Comparison of ENCODE assay signal across 8 cellular contexts in genomic region chr19:2476451-2477140, GRCh38. TPM values are rescaled to one million over a fixed set of nuclear protein-coding genes. Genes with fewer than 3 reads are reported as not detected.
DNase-seq lines count a peak whose midpoint lies in the region; ATAC-seq and TF ChIP-seq lines count a peak whose summit lies in the region.

No MANE protein-coding gene starts in this region.

- H3K36me3 ChIP-seq in effector memory CD4-positive, alpha-beta T cell (ENCODE audit: control insufficient read depth, insufficient read depth, low read length), result peaks cover 12% of the 10 kb centered on the region
- no peaks in the 10 kb centered on the region for H3K36me3 ChIP-seq in mucosa of rectum (ENCODE audit: control insufficient read depth in 2 of 2, insufficient read depth in 2 of 2, low read length in 2 of 2)

- TF ChIP-seq CTCF in 22Rv1 (IDR thresholded peaks at IDR 0.05), result no peak

- H3K27me3 Mint-ChIP-seq in activated CD8-positive, alpha-beta T cell treated with anti-CD3 and anti-CD28 coated beads, Interleukin-2, amount 10 ng/mL, durations not matched to agents 7 days and 5 days (ENCODE audit: low read depth), result no peaks in the 10 kb centered on the region

- no peaks in the 10 kb centered on the region for H3K9me3 ChIP-seq in effector memory CD4-positive, alpha-beta T cell (ENCODE audit: control insufficient read depth, low read length)
- no peaks in the 10 kb centered on the region for H3K9me3 ChIP-seq in mucosa of rectum (ENCODE audit: control insufficient read depth in 2 of 2, low read length in 2 of 2)

- H3K36me3 Mint-ChIP-seq in activated CD8-positive, alpha-beta T cell treated with anti-CD3 and anti-CD28 coated beads, Interleukin-2, amount 10 ng/mL, durations not matched to agents 7 days and 5 days (ENCODE audit: low read depth), result peaks cover 27% of the 10 kb centered on the region

- H3K27me3 ChIP-seq in effector memory CD4-positive, alpha-beta T cell (replicated peaks; ENCODE audit: control insufficient read depth, insufficient read depth, low read length, poor library complexity, severe bottlenecking), result no peaks in the 10 kb centered on the region
- no peaks in the 10 kb centered on the region for H3K27me3 ChIP-seq in mucosa of rectum (ENCODE audit: control insufficient read depth in 2 of 2, insufficient read depth in 2 of 2, low read length in 2 of 2)

- DNase-seq in LHCN-M2 (ENCODE audit: low read depth) (peak; percentile 67), midbrain (lab: John Stamatoyannopoulos, UW) (no peak)
- peak; percentile 74 for DNase-seq in activated CD8-positive, alpha-beta T cell treated with anti-CD3 and anti-CD28 coated beads, Interleukin-2, amount 10 ng/mL, durations not matched to agents 7 days and 5 days
- peak; percentile 41 to 51 (median 51) for DNase-seq in effector memory CD4-positive, alpha-beta T cell
- peak; percentile 46 to 68 (median 62) for DNase-seq in stimulated activated naive CD4-positive, alpha-beta T cell (lab: John Stamatoyannopoulos, UW)

- H3K9ac ChIP-seq in mucosa of rectum (ENCODE audit: low read depth in 1 of 2, low read length in 2 of 2), result peak overlapping the region; percentile 80 to 85

- peak overlapping the region; percentile 95 for H3K27ac Mint-ChIP-seq in activated CD8-positive, alpha-beta T cell treated with anti-CD3 and anti-CD28 coated beads, Interleukin-2, amount 10 ng/mL, durations not matched to agents 7 days and 5 days

- peak; percentile 13 for ATAC-seq in GM19035 (IDR thresholded peaks at IDR 0.05; ENCODE audit: unreplicated experiment)
- ATAC-seq in activated CD8-positive, alpha-beta T cell treated with anti-CD3 and anti-CD28 coated beads, Interleukin-2, amount 10 ng/mL, durations not matched to agents 7 days and 5 days, result peak; percentile 13

- peak overlapping the region; percentile 81 for H3K27ac ChIP-seq in 22Rv1
- peak overlapping the region; percentile 89 for H3K27ac ChIP-seq in effector memory CD4-positive, alpha-beta T cell (ENCODE audit: insufficient read depth, low read length, poor library complexity, severe bottlenecking)
- H3K27ac ChIP-seq in mucosa of rectum (ENCODE audit: low read depth in 2 of 2, low read length in 2 of 2), result peak overlapping the region; percentile 79 to 91

- H3K4me3 ChIP-seq in effector memory CD4-positive, alpha-beta T cell (ENCODE audit: insufficient read depth, low read depth, low read length, poor library complexity, severe bottlenecking), result peak overlapping the region; percentile 94
- peak overlapping the region; percentile 96 to 98 for H3K4me3 ChIP-seq in mucosa of rectum (ENCODE audit: low read length in 2 of 2)

- CTCF ChIA-PET in activated CD8-positive, alpha-beta T cell treated with anti-CD3 and anti-CD28 coated beads, Interleukin-2, amount 10 ng/mL, durations not matched to agents 7 days and 5 days (lab: Charles Lee), result interaction anchor here (0.6 to 6.6 kb wide), 24 partner anchors 12 to 241 kb away, joined by 3 to 162 read pairs (median 6); partner anchors contain the start of genes LMNB2 and PLEKHJ1

- peaks cover 23% of the 10 kb centered on the region for H3K4me1 Mint-ChIP-seq in activated CD8-positive, alpha-beta T cell treated with anti-CD3 and anti-CD28 coated beads, Interleukin-2, amount 10 ng/mL, durations not matched to agents 7 days and 5 days (ENCODE audit: low read depth)

- peaks cover 26% of the 10 kb centered on the region for H3K4me1 ChIP-seq in effector memory CD4-positive, alpha-beta T cell (ENCODE audit: control insufficient read depth, insufficient read depth, low read length, poor library complexity, severe bottlenecking)
- H3K4me1 ChIP-seq in mucosa of rectum (ENCODE audit: control insufficient read depth in 2 of 2, insufficient read depth in 2 of 2, low read length in 2 of 2), result peaks cover 27 to 33% of the 10 kb centered on the region in 2 donors

- peak overlapping the region; percentile 86 for H3K4me3 Mint-ChIP-seq in activated CD8-positive, alpha-beta T cell treated with anti-CD3 and anti-CD28 coated beads, Interleukin-2, amount 10 ng/mL, durations not matched to agents 7 days and 5 days

- no peaks in the 10 kb centered on the region for H3K9me3 Mint-ChIP-seq in activated CD8-positive, alpha-beta T cell treated with anti-CD3 and anti-CD28 coated beads, Interleukin-2, amount 10 ng/mL, durations not matched to agents 7 days and 5 days (ENCODE audit: insufficient read depth)

- POLR2A ChIA-PET in activated CD8-positive, alpha-beta T cell treated with anti-CD3 and anti-CD28 coated beads, Interleukin-2, amount 10 ng/mL, durations not matched to agents 7 days and 5 days (lab: Charles Lee), result interaction anchor here (0.6 to 5.3 kb wide), 55 partner anchors 8 to 584 kb away, joined by 3 to 143 read pairs (median 6); partner anchors contain the start of genes AP3D1, LMNB2, LSM7 and PLEKHJ1

RNA-seq across cellular contexts. Expression of gene GADD45B, which starts 0.7 kb away (rescaled TPM):
- total RNA-seq in LHCN-M2 (2014; rRNA removed), result 42.6 and 49.8 TPM in 2 replicates
- polyA plus RNA-seq in LHCN-M2 (2012), result 134 TPM
- total RNA-seq in activated CD8-positive, alpha-beta T cell treated with anti-CD3 and anti-CD28 coated beads, Interleukin-2, amount 10 ng/mL, durations not matched to agents 7 days and 5 days, result 10 to 100 TPM; 59.2 to 61.4 TPM

RNA-seq across cellular contexts. Expression of gene LMNB2, which starts 19.8 kb away (rescaled TPM):
- 261 TPM in 2 replicates for total RNA-seq in LHCN-M2 (2014; rRNA removed)
- polyA plus RNA-seq in LHCN-M2 (2012), result 93.5 TPM
- 100 to 1,000 TPM; 108 to 119 TPM for total RNA-seq in activated CD8-positive, alpha-beta T cell treated with anti-CD3 and anti-CD28 coated beads, Interleukin-2, amount 10 ng/mL, durations not matched to agents 7 days and 5 days

RNA-seq across cellular contexts. Expression of gene TIMM13, which starts 49.2 kb away (rescaled TPM):
- total RNA-seq in LHCN-M2 (2014; rRNA removed), result 47.1 and 52.9 TPM in 2 replicates
- polyA plus RNA-seq in LHCN-M2 (2012), result 103 TPM
- total RNA-seq in activated CD8-positive, alpha-beta T cell treated with anti-CD3 and anti-CD28 coated beads, Interleukin-2, amount 10 ng/mL, durations not matched to agents 7 days and 5 days, result 10 to 100 TPM; 75.1 to 80.2 TPM
